Comparison of ENCODE assay signal across 13 cellular contexts in the genomic region with DNA sequence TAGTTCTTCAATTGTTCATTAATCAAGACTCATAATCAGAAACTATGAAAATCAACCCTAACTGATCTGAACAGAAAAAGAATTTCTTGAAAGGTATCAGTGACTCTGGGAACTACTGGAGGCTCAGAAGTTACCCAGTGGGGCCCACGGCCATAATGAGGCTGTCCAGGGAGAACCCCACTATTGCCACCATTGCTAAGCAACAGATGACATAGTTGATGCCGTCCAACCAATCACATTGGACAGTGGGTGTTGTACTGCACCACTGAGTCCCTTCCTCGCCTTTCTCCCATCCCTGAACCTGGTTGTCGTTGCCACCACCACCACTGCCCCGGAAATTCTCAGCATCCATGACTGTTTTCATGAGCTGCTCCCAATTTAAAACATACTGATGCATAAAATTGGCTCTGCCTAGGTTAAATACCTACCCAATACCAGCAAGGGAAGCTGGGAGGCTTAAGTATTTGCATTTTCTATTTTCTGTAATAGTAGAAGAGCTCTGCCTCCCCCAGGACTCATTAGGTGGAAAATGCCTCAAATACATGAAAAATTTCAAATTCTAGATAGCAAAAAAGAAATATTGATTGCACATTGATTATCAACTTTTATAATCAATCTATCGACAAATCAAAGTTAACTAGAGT. TPM values are rescaled to one million over a fixed set of nuclear protein-coding genes. Genes with fewer than 3 reads are reported as not detected.
A peak's percentile ranks its signal among the peaks of the same experiment; 100 is the strongest.
DNase-seq lines count a peak whose midpoint lies in the region; ATAC-seq and TF ChIP-seq lines count a peak whose summit lies in the region.
"Had no signal": no experiment of that assay in that cellular context is flagged by ENCODE, and none has a peak within 500 bp of the region (broad histone marks: within the 10 kb centered on the region; RNA-seq: fewer than 3 reads in every experiment).

No MANE protein-coding gene starts in this region.

- WGBS in esophagus squamous epithelium, 2 donors = 82 to 91% methylated on average over 6 of the region's 6 CpGs

- H3K9me2 ChIP-seq in OCI-LY7 (ENCODE audit: insufficient read depth, low read length) = no peaks in the 10 kb centered on the region

- H3K4me2 ChIP-seq in OCI-LY7 (ENCODE audit: low read length) = peak overlapping the region; percentile 44

- no TSS peak for BruUV-seq in OCI-LY7 (replicated peaks; lab: Mats Ljungman, UMichigan)

- H3K4me1 ChIP-seq in OCI-LY7 (ENCODE audit: insufficient read depth, low read length, poor library complexity, severe bottlenecking) (peaks cover 35% of the 10 kb centered on the region), esophagus squamous epithelium (no peaks in the 10 kb centered on the region), upper lobe of right lung (no peaks in the 10 kb centered on the region)

- H3K9me3 ChIP-seq in OCI-LY7 (ENCODE audit: low read length) (no peaks in the 10 kb centered on the region; the same call in 1 of the 2 replicates), esophagus squamous epithelium (no peaks in the 10 kb centered on the region), upper lobe of right lung (no peaks in the 10 kb centered on the region)

- DNase-seq in GM12865 (ENCODE audit: low read depth) (peak; percentile 62), OCI-LY7 (ENCODE audit: low spot score) (peak; percentile 48), esophagus squamous epithelium (lab: John Stamatoyannopoulos, UW) (no peak), upper lobe of right lung (no peak), caudate nucleus (lab: John Stamatoyannopoulos, UW) (no peak)
- no peak for DNase-seq in stimulated activated naive CD4-positive, alpha-beta T cell treated with Interleukin-2 at 50 U/mL for 16 hours (lab: John Stamatoyannopoulos, UW)
- DNase-seq: activated naive CD4-positive, alpha-beta T cell treated with anti-CD3 and anti-CD28 coated beads, Interleukin-2, amount 50 U/mL, for 16 hours; NCI-H1436 treated with DMSO at 0.1 percent for 48 hours; NCI-H82; stimulated activated CD4-positive, alpha-beta T cell treated with anti-CD3 and anti-CD28 coated beads, Interleukin-2, amount 100 ng/mL, for 48 hours had no signal

- POLR2A ChIA-PET in OCI-LY7 (lab: Charles Lee) = interaction anchor here (0.6 to 3.9 kb wide), 6 partner anchors 24 to 429 kb away, joined by 3 to 17 read pairs (median 3); no protein-coding TSS in a partner anchor

- H3K27me3 ChIP-seq in esophagus squamous epithelium (no peaks in the 10 kb centered on the region), upper lobe of right lung (no peaks in the 10 kb centered on the region)

- intact Hi-C loops in OCI-LY7 (cut with micrococcal nuclease; ENCODE audit: unreplicated experiment) (no loop called here), esophagus squamous epithelium (cut with DNase I) (no loop called here), upper lobe of right lung (cut with DNase I) (no loop called here)

- TF ChIP-seq CTCF in GM12865 (IDR thresholded peaks at IDR 0.05; ENCODE audit: insufficient read depth, low read depth, low read length, missing control alignments) (no peak), OCI-LY7 (conservative IDR thresholded peaks at IDR 0.05; ENCODE audit: low read length) (no peak), esophagus squamous epithelium (IDR thresholded peaks at IDR 0.05) (no peak), upper lobe of right lung (IDR thresholded peaks at IDR 0.05) (no peak)

- H3K27ac ChIP-seq in OCI-LY7 (ENCODE audit: low read depth, low read length, poor library complexity, severe bottlenecking) = no peak overlapping the region
- no peak overlapping the region for H3K27ac ChIP-seq in esophagus squamous epithelium
- no peak overlapping the region for H3K27ac ChIP-seq in upper lobe of right lung
- no peak overlapping the region for H3K27ac ChIP-seq in caudate nucleus (ENCODE audit: low read depth, low read length)

- ATAC-seq in GM19351 (IDR thresholded peaks at IDR 0.05; ENCODE audit: unreplicated experiment) (peak; percentile 96), HG02884 (IDR thresholded peaks at IDR 0.05; ENCODE audit: unreplicated experiment) (peak; percentile 87), upper lobe of right lung (no peak)
- ATAC-seq: Right ventricle myocardium inferior had no signal

- no peaks in the 10 kb centered on the region for H3K36me3 ChIP-seq in OCI-LY7 (ENCODE audit: insufficient read depth, low read length)
- no peaks in the 10 kb centered on the region for H3K36me3 ChIP-seq in esophagus squamous epithelium
- H3K36me3 ChIP-seq in upper lobe of right lung = no peaks in the 10 kb centered on the region

- H3K79me2 ChIP-seq in OCI-LY7 (ENCODE audit: insufficient read depth, low read depth, low read length) = no peaks in the 10 kb centered on the region

- CTCF ChIA-PET in OCI-LY7 (lab: Charles Lee; ENCODE audit: unreplicated experiment) = no interaction called here

- no peak for TF ChIP-seq POLR2A in esophagus squamous epithelium (IDR thresholded peaks at IDR 0.05)

- H3K4me3 ChIP-seq in GM12865 (ENCODE audit: low read depth, low read length) (no peak overlapping the region), OCI-LY7 (ENCODE audit: low read depth, low read length, poor library complexity, severe bottlenecking) (no peak overlapping the region), esophagus squamous epithelium (no peak overlapping the region), upper lobe of right lung (no peak overlapping the region)

- peak overlapping the region; percentile 40; the same call in 1 of the 2 replicates for H2AFZ ChIP-seq in OCI-LY7 (ENCODE audit: low read length)

- H4K20me1 ChIP-seq in OCI-LY7 (ENCODE audit: insufficient read depth, low read length) = no peaks in the 10 kb centered on the region

RNA-seq across cellular contexts. Expression of a gene that starts 26.7 kb away (rescaled TPM):
- 33.7 and 41.7 TPM in 2 replicates for total RNA-seq in OCI-LY7 (2014; rRNA removed; shearing (Covaris generic))
- total RNA-seq in OCI-LY7 (2022) (59.7 and 62.0 TPM in 2 replicates), esophagus squamous epithelium (10 to 100 TPM; 28.8 to 56.4 (median 34.0) TPM), upper lobe of right lung (21.6 TPM)

Comparison
In these comparisons a context has a peak if more than half of its experiments do, and no peak if none do; other contexts are left out.
1. DNase-seq: peak in GM12865 (single experiment) and OCI-LY7 (single experiment); none in esophagus squamous epithelium (single experiment), upper lobe of right lung (single experiment), stimulated activated naive CD4-positive, alpha-beta T cell treated with Interleukin-2 at 50 U/mL for 16 hours (single experiment) and caudate nucleus (0 of 61).